Comparison of ENCODE assay signal across 19 cellular contexts in the genomic region with DNA sequence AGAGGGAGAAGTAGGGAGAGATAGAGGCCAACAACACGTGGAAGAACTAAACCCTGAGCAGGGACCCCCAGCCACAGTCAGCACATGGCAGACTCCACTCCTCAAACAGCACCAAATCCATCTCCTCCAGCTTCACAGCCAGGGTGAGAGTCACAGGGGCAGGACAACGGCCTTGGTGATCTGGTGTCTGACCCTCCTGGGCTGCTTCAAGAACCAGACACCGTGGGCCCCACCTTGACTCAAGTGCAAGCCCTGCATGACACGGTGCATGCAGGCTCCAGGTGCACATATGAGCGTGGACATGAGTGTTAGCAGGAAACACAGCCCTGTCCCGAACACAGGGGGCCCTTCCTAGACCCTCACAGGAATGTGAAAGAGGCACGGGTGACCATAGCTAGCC. TPM values are rescaled to one million over a fixed set of nuclear protein-coding genes. Genes with fewer than 3 reads are reported as not detected.
DNase-seq lines count a peak whose midpoint lies in the region; ATAC-seq and TF ChIP-seq lines count a peak whose summit lies in the region.
"Had no signal": no experiment of that assay in that cellular context is flagged by ENCODE, and none has a peak within 500 bp of the region (broad histone marks: within the 10 kb centered on the region; RNA-seq: fewer than 3 reads in every experiment).

No MANE protein-coding gene starts in this region.

- no peaks in the 10 kb centered on the region for H4K20me1 ChIP-seq in H9 (ENCODE audit: control insufficient read depth, insufficient read depth, insufficient read length)
- H4K20me1 ChIP-seq: BLaER1 treated with 17β-estradiol and CSF1 and Interleukin-3, amounts not matched to agents 10 nM and 100 nM had no signal

- H3K36me3 Mint-ChIP-seq in H9 (ENCODE audit: insufficient read depth in 1 of 3, low read depth in 3 of 3) (no peaks in the 10 kb centered on the region), osteocyte (ENCODE audit: unreplicated experiment) (no peaks in the 10 kb centered on the region)
- H3K36me3 Mint-ChIP-seq: CD8-positive, alpha-beta T cell had no signal

- H3K36me3 ChIP-seq in vagina (no peaks in the 10 kb centered on the region), tibial artery (no peaks in the 10 kb centered on the region)
- H3K36me3 ChIP-seq: BLaER1 treated with 17β-estradiol and CSF1 and Interleukin-3, amounts not matched to agents 10 nM and 100 nM had no signal

- H3K9ac ChIP-seq in H9 (ENCODE audit: extremely low read depth, insufficient read length, low read length) = no peak overlapping the region
- H3K9ac ChIP-seq: BLaER1 treated with 17β-estradiol and CSF1 and Interleukin-3, amounts not matched to agents 10 nM and 100 nM had no signal

- in situ Hi-C loops in ACHN (cut with HindIII; ENCODE audit: low pct_ligation_motif_present, low pct_unique_long_range_greater_than_20kb, low sequenced_read_pairs) = no loop called here

- H3K23ac ChIP-seq in H9 (ENCODE audit: insufficient read length, low read depth, low read length) = no peak overlapping the region

- no peak overlapping the region for H2AK5ac ChIP-seq in H9 (ENCODE audit: insufficient read length, low read length)

- H4K5ac ChIP-seq in H9 (ENCODE audit: insufficient read length, low read depth, low read length) = no peak overlapping the region

- no peak overlapping the region for H3T11ph ChIP-seq in H9 (ENCODE audit: low read length)

- no peak for TF ChIP-seq CTCF in H9 (conservative IDR thresholded peaks at IDR 0.05)
- TF ChIP-seq CTCF in coronary artery (IDR thresholded peaks at IDR 0.05) = no peak
- no peak for TF ChIP-seq CTCF in osteocyte (IDR thresholded peaks at IDR 0.05)
- no peak for TF ChIP-seq CTCF in vagina (IDR thresholded peaks at IDR 0.05)
- TF ChIP-seq CTCF in tibial artery (IDR thresholded peaks at IDR 0.05) = no peak

- WGBS in H9 (ENCODE audit: extremely low coverage, insufficient read length, low lambda C conversion rate) = no CpG with 5 or more reads among the region's 7 CpGs

- H3K4me1 Mint-ChIP-seq in H9 (no peaks in the 10 kb centered on the region), osteocyte (ENCODE audit: unreplicated experiment) (no peaks in the 10 kb centered on the region)
- H3K4me1 Mint-ChIP-seq: B cell had no signal

- H3K4me3 ChIP-seq in coronary artery (no peak overlapping the region), vagina (no peak overlapping the region), tibial artery (no peak overlapping the region)
- H3K4me3 ChIP-seq: BLaER1 treated with 17β-estradiol and CSF1 and Interleukin-3, amounts not matched to agents 10 nM and 100 nM had no signal

- H4K8ac ChIP-seq in H9 (replicated peaks; ENCODE audit: insufficient read length, low read depth, low read length) = no peak overlapping the region

- no peaks in the 10 kb centered on the region for H3K79me2 ChIP-seq in H9 (ENCODE audit: insufficient read depth, low read length)

- H3K9me3 ChIP-seq in H9 (ENCODE audit: control insufficient read depth, low read depth, low read length) (no peaks in the 10 kb centered on the region), vagina (no peaks in the 10 kb centered on the region), tibial artery (no peaks in the 10 kb centered on the region)
- H3K9me3 ChIP-seq: Caco-2 had no signal

- no peak overlapping the region for H2BK15ac ChIP-seq in H9 (ENCODE audit: low read depth, low read length)

- H3K9me3 Mint-ChIP-seq in H9 (no peaks in the 10 kb centered on the region; a peak in 1 of 5 replicates), osteocyte (ENCODE audit: unreplicated experiment) (no peaks in the 10 kb centered on the region)
- H3K9me3 Mint-ChIP-seq: CD4-positive, alpha-beta T cell; CD8-positive, alpha-beta T cell had no signal

- H3K18ac ChIP-seq in H9 (ENCODE audit: insufficient read length, low read depth, low read length) = no peak overlapping the region

- H3K27ac Mint-ChIP-seq in H9 (no peak overlapping the region), osteocyte (ENCODE audit: unreplicated experiment) (no peak overlapping the region)
- H3K27ac Mint-ChIP-seq: B cell; CD4-positive, alpha-beta T cell; CD8-positive, alpha-beta T cell had no signal

- no peaks in the 10 kb centered on the region for H3K79me1 ChIP-seq in H9 (ENCODE audit: insufficient read depth, low read depth, low read length, poor library complexity, severe bottlenecking)

- no peak overlapping the region for H3K14ac ChIP-seq in H9 (ENCODE audit: insufficient read depth, low read length)

- peaks cover 8% of the 10 kb centered on the region for H3K27me3 Mint-ChIP-seq in H9 (ENCODE audit: low read depth)
- peaks cover 6% of the 10 kb centered on the region for H3K27me3 Mint-ChIP-seq in osteocyte (ENCODE audit: unreplicated experiment)

- no peak overlapping the region for H2BK20ac ChIP-seq in H9 (ENCODE audit: low read depth, low read length, poor library complexity, severe bottlenecking)

- H2BK12ac ChIP-seq in H9 (ENCODE audit: insufficient read length, low read depth, low read length) = no peak overlapping the region

- intact Hi-C loops in vagina (cut with DNase I) (no loop called here), tibial artery (cut with DNase I; ENCODE audit: low total_unique reads) (no loop called here)

- H3K23me2 ChIP-seq in H9 (ENCODE audit: insufficient read length, low read depth, low read length, poor library complexity, severe bottlenecking) = no peaks in the 10 kb centered on the region

- no peak overlapping the region for H2BK5ac ChIP-seq in H9 (ENCODE audit: insufficient read length, low read length)

- H3K56ac ChIP-seq in H9 (ENCODE audit: insufficient read length, low read depth, low read length) = no peak overlapping the region

- H3K4ac ChIP-seq in H9 (ENCODE audit: low read depth, low read length) = no peak overlapping the region

- no peak overlapping the region for H2BK120ac ChIP-seq in H9 (ENCODE audit: low read depth, low read length, poor library complexity, severe bottlenecking)

- no peak overlapping the region for H2AFZ ChIP-seq in H9 (ENCODE audit: low read length)

- ATAC-seq in GM19351 (IDR thresholded peaks at IDR 0.05; ENCODE audit: unreplicated experiment) = no peak
- ATAC-seq: CD8-positive, alpha-beta T cell had no signal

- no peak overlapping the region for H4K91ac ChIP-seq in H9 (ENCODE audit: insufficient read length, low read depth, low read length)

- peak; percentile 10 for DNase-seq in H9
- peak; percentile 35 for DNase-seq in coronary artery (ENCODE audit: low spot score)
- peak; percentile 68 for DNase-seq in osteocyte (ENCODE audit: extremely low spot score, unreplicated experiment)
- DNase-seq in vagina (ENCODE audit: extremely low spot score in 2 of 2) = peak; percentile 52 to 70
- no peak for DNase-seq in ACHN
- DNase-seq in tibial artery = no peak
- DNase-seq: 8988T; AML-193; Caco-2; Calu3; CD4-positive, alpha-beta T cell; CD8-positive, alpha-beta T cell; DMS79 treated with DMSO at 0.1 percent for 48 hours; GF-D8 had no signal

- H3K27me3 ChIP-seq in H9 (ENCODE audit: insufficient read depth, low read length) (no peaks in the 10 kb centered on the region), vagina (no peaks in the 10 kb centered on the region), tibial artery (peaks cover 0 to 8% of the 10 kb centered on the region in 2 donors)
- H3K27me3 ChIP-seq: BLaER1 treated with 17β-estradiol and CSF1 and Interleukin-3, amounts not matched to agents 10 nM and 100 nM had no signal

- no peak overlapping the region for H3K4me3 Mint-ChIP-seq in H9
- no peak overlapping the region for H3K4me3 Mint-ChIP-seq in osteocyte (ENCODE audit: unreplicated experiment)
- H3K4me3 Mint-ChIP-seq: B cell; CD4-positive, alpha-beta T cell; CD8-positive, alpha-beta T cell had no signal

- TF ChIP-seq POLR2A in vagina (IDR thresholded peaks at IDR 0.05) = no peak

- H3K27ac ChIP-seq in H9 (ENCODE audit: insufficient read length, low read depth, low read length) (no peak overlapping the region), coronary artery (no peak overlapping the region), vagina (no peak overlapping the region), tibial artery (no peak overlapping the region)
- H3K27ac ChIP-seq: BLaER1 treated with 17β-estradiol and CSF1 and Interleukin-3, amounts not matched to agents 10 nM and 100 nM; C4-2B had no signal

- no peaks in the 10 kb centered on the region for H3K4me1 ChIP-seq in H9 (ENCODE audit: insufficient read depth, low read length)
- no peaks in the 10 kb centered on the region for H3K4me1 ChIP-seq in vagina
- H3K4me1 ChIP-seq in tibial artery = no peaks in the 10 kb centered on the region
- H3K4me1 ChIP-seq: Caco-2 had no signal

- no peak overlapping the region for H3K4me2 ChIP-seq in H9 (ENCODE audit: insufficient read depth, insufficient read length, low read length)
- H3K4me2 ChIP-seq: BLaER1 treated with 17β-estradiol and CSF1 and Interleukin-3, amounts not matched to agents 10 nM and 100 nM had no signal

RNA-seq across cellular contexts. Expression of a gene that starts 21.9 kb away (rescaled TPM):
- total RNA-seq in H9 (2021) (not detected in 2 replicates), osteocyte (not detected in 2 replicates), vagina (36.6 TPM)
- total RNA-seq: A673; B cell; Caco-2; Calu3; CD4-positive, alpha-beta T cell; CD8-positive, alpha-beta T cell had no signal

RNA-seq across cellular contexts. Expression of a gene that starts 22.3 kb away (rescaled TPM):
- total RNA-seq in H9 (2021) (not detected in 2 replicates), osteocyte (not detected in 2 replicates), vagina (not detected)
- total RNA-seq: A673; B cell; Caco-2; Calu3; CD4-positive, alpha-beta T cell; CD8-positive, alpha-beta T cell had no signal

RNA-seq across cellular contexts. Expression of a gene that starts 47.7 kb away (rescaled TPM):
- total RNA-seq in H9 (2021) = not detected in 2 replicates
- not detected in 2 replicates for total RNA-seq in osteocyte
- 1,155 TPM for total RNA-seq in vagina
- total RNA-seq: A673, Caco-2, Calu3 had no signal

Comparison
In these comparisons a context has a peak if more than half of its experiments do, and no peak if none do; other contexts are left out.
1. DNase-seq: peak in H9 (single experiment), coronary artery (single experiment), osteocyte (single experiment) and vagina (2 of 2); none in ACHN (single experiment) and tibial artery (0 of 2).
2. RNA of a gene that starts 21.9 kb away (total RNA-seq): 36.6 TPM in vagina (single experiment); not detected in H9 and not detected in osteocyte; every median in the first group is over 10 times any median in the second.
3. RNA of a gene that starts 47.7 kb away (total RNA-seq): 1,155 TPM in vagina (single experiment); not detected in H9 and not detected in osteocyte; every median in the first group is over 1,000 times any median in the second.